In the genomic region with DNA sequence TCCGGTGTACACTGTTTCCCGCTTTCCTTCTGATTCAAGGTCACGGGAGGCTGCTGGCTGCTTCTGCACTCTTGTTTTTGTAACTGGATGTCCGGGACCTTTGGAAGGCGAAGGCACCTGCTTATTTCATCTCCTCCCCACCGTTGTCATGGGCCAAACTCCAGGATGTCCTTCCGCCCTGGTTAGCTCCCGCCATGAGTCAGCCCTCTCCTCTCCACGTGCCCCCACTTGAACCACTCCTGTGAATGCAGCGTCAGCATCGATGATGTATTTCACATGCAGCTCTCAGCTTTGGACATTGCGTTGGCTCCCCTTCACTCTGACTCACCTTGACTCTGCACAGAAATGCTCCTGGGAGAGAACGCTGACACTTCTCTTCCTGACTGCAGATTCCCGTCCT, we compare ENCODE assay signal across 1 cellular context.
TF ChIP-seq lines count a peak whose summit lies in the region.

No MANE protein-coding gene starts in this region.

TF ChIP-seq in HepG2, 621 proteins besides CTCF, POLR2A, EP300 and RAD21 (continued from another document and continues in another):
- TF ChIP-seq ZNF879 (CRISPR knock-in tag; IDR thresholded peaks at IDR 0.05), result peak; percentile 56; the same call in 1 of the 2 replicates
- TF ChIP-seq GABPB1 (CRISPR knock-in tag; IDR thresholded peaks at IDR 0.05), result peak; percentile 70
- peak; percentile 77 for TF ChIP-seq DMAP1 (CRISPR knock-in tag; IDR thresholded peaks at IDR 0.05)
- TF ChIP-seq, protein P1, sequence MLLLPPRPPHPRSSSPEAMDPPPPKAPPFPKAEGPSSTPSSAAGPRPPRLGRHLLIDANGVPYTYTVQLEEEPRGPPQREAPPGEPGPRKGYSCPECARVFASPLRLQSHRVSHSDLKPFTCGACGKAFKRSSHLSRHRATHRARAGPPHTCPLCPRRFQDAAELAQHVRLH (CRISPR knock-in tag; IDR thresholded peaks at IDR 0.05; ENCODE audit: borderline replicate concordance, low read depth), result 0 out of 2 replicates have a peak, but pooled peaks have one; percentile 30
- peak; percentile 39 for TF ChIP-seq YY1 (IDR thresholded peaks at IDR 0.05; ENCODE audit: insufficient read depth, insufficient replicate concordance, low read depth, low read length)
- no peak for TF ChIP-seq ZC3H4 (CRISPR knock-in tag; IDR thresholded peaks at IDR 0.05; ENCODE audit: borderline replicate concordance)
- TF ChIP-seq JUNB (CRISPR knock-in tag; IDR thresholded peaks at IDR 0.05; ENCODE audit: borderline replicate concordance), result peak; percentile 69
- TF ChIP-seq, protein P2, sequence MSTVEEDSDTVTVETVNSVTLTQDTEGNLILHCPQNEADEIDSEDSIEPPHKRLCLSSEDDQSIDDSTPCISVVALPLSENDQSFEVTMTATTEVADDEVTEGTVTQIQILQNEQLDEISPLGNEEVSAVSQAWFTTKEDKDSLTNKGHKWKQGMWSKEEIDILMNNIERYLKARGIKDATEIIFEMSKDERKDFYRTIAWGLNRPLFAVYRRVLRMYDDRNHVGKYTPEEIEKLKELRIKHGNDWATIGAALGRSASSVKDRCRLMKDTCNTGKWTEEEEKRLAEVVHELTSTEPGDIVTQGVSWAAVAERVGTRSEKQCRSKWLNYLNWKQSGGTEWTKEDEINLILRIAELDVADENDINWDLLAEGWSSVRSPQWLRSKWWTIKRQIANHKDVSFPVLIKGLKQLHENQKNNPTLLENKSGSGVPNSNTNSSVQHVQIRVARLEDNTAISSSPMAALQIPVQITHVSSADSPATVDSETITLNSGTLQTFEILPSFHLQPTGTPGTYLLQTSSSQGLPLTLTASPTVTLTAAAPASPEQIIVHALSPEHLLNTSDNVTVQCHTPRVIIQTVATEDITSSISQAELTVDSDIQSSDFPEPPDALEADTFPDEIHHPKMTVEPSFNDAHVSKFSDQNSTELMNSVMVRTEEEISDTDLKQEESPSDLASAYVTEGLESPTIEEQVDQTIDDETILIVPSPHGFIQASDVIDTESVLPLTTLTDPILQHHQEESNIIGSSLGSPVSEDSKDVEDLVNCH (CRISPR knock-in tag; IDR thresholded peaks at IDR 0.05), result no peak
- peak; percentile 67; the same call in 1 of the 2 replicates for TF ChIP-seq RFX5 (IDR thresholded peaks at IDR 0.05; ENCODE audit: low read depth, low read length)
- no peak for TF ChIP-seq IKZF1 (IDR thresholded peaks at IDR 0.05)
- TF ChIP-seq, protein P3, sequence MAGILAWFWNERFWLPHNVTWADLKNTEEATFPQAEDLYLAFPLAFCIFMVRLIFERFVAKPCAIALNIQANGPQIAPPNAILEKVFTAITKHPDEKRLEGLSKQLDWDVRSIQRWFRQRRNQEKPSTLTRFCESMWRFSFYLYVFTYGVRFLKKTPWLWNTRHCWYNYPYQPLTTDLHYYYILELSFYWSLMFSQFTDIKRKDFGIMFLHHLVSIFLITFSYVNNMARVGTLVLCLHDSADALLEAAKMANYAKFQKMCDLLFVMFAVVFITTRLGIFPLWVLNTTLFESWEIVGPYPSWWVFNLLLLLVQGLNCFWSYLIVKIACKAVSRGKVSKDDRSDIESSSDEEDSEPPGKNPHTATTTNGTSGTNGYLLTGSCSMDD (CRISPR knock-in tag; IDR thresholded peaks at IDR 0.05), result no peak
- TF ChIP-seq, protein P4, sequence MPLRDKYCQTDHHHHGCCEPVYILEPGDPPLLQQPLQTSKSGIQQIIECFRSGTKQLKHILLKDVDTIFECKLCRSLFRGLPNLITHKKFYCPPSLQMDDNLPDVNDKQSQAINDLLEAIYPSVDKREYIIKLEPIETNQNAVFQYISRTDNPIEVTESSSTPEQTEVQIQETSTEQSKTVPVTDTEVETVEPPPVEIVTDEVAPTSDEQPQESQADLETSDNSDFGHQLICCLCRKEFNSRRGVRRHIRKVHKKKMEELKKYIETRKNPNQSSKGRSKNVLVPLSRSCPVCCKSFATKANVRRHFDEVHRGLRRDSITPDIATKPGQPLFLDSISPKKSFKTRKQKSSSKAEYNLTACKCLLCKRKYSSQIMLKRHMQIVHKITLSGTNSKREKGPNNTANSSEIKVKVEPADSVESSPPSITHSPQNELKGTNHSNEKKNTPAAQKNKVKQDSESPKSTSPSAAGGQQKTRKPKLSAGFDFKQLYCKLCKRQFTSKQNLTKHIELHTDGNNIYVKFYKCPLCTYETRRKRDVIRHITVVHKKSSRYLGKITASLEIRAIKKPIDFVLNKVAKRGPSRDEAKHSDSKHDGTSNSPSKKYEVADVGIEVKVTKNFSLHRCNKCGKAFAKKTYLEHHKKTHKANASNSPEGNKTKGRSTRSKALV (CRISPR knock-in tag; IDR thresholded peaks at IDR 0.05), result 0 out of 2 replicates have a peak, but pooled peaks have one; percentile 35
- no peak for TF ChIP-seq KLF15 (CRISPR knock-in tag; IDR thresholded peaks at IDR 0.05; ENCODE audit: borderline replicate concordance)
- TF ChIP-seq SRSF9 (IDR thresholded peaks at IDR 0.05; ENCODE audit: borderline replicate concordance, insufficient read depth, low read depth, low read length, poor library complexity, severe bottlenecking), result no peak
- no peak for TF ChIP-seq ZNF891 (CRISPR knock-in tag; IDR thresholded peaks at IDR 0.05)
- no peak for TF ChIP-seq ZNF556 (CRISPR knock-in tag; IDR thresholded peaks at IDR 0.05; ENCODE audit: borderline replicate concordance)
- peak; percentile 81 for TF ChIP-seq THAP11 (CRISPR knock-in tag; IDR thresholded peaks at IDR 0.05)
- TF ChIP-seq KAT8 (CRISPR knock-in tag; IDR thresholded peaks at IDR 0.05), result 0 out of 2 replicates have a peak, but pooled peaks have one; percentile 54
- TF ChIP-seq RELA (CRISPR knock-in tag; IDR thresholded peaks at IDR 0.05), result no peak
- peak; percentile 84 for TF ChIP-seq JUND (CRISPR knock-in tag; IDR thresholded peaks at IDR 0.05)
- peak; percentile 94; the same call in 2 of the 3 replicates for TF ChIP-seq MXI1 (IDR thresholded peaks at IDR 0.05; ENCODE audit: borderline replicate concordance, low read depth, low read length)
- peak; percentile 71; the same call in 1 of the 2 replicates for TF ChIP-seq YEATS2 (CRISPR knock-in tag; IDR thresholded peaks at IDR 0.05; ENCODE audit: borderline replicate concordance)
- TF ChIP-seq BORCS8-MEF2B (CRISPR knock-in tag; IDR thresholded peaks at IDR 0.05), result 0 out of 2 replicates have a peak, but pooled peaks have one; percentile 46
- peak; percentile 52; the same call in 1 of the 2 replicates for TF ChIP-seq MIXL1 (CRISPR knock-in tag; IDR thresholded peaks at IDR 0.05)
- TF ChIP-seq IRF2 (CRISPR knock-in tag; IDR thresholded peaks at IDR 0.05), result peak; percentile 35; the same call in 1 of the 2 replicates
- TF ChIP-seq CCAR2 (optimal IDR thresholded peaks at IDR 0.05; ENCODE audit: low read depth, low read length), result no peak
- TF ChIP-seq MAFF (IDR thresholded peaks at IDR 0.05; ENCODE audit: low read depth, low read length), result peak; percentile 98
- TF ChIP-seq TP53 (CRISPR knock-in tag; conservative IDR thresholded peaks at IDR 0.05), result no peak
- peak; percentile 83; the same call in 1 of the 2 replicates for TF ChIP-seq ERF (CRISPR knock-in tag; IDR thresholded peaks at IDR 0.05)
- TF ChIP-seq HNF4G (IDR thresholded peaks at IDR 0.05; ENCODE audit: borderline replicate concordance, low read depth, low read length), result 0 out of 2 replicates have a peak, but pooled peaks have one; percentile 7
- no peak for TF ChIP-seq HNF4G (CRISPR knock-in tag; IDR thresholded peaks at IDR 0.05; ENCODE audit: borderline replicate concordance, low read depth)
- TF ChIP-seq RCOR2 (CRISPR knock-in tag; IDR thresholded peaks at IDR 0.05), result peak; percentile 62; the same call in 1 of the 2 replicates
- peak; percentile 27; the same call in 1 of the 2 replicates for TF ChIP-seq SMC3 (IDR thresholded peaks at IDR 0.05; ENCODE audit: low read length)
- no peak for TF ChIP-seq TBL1XR1 (IDR thresholded peaks at IDR 0.05; ENCODE audit: borderline replicate concordance, low read length, partially characterized antibody)
- TF ChIP-seq, protein P5, sequence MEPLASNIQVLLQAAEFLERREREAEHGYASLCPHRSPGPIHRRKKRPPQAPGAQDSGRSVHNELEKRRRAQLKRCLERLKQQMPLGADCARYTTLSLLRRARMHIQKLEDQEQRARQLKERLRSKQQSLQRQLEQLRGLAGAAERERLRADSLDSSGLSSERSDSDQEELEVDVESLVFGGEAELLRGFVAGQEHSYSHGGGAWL (CRISPR knock-in tag; IDR thresholded peaks at IDR 0.05), result peak; percentile 48; the same call in 1 of the 2 replicates
- TF ChIP-seq ZNF850 (CRISPR knock-in tag; conservative IDR thresholded peaks at IDR 0.05), result no peak
- TF ChIP-seq, protein P6, sequence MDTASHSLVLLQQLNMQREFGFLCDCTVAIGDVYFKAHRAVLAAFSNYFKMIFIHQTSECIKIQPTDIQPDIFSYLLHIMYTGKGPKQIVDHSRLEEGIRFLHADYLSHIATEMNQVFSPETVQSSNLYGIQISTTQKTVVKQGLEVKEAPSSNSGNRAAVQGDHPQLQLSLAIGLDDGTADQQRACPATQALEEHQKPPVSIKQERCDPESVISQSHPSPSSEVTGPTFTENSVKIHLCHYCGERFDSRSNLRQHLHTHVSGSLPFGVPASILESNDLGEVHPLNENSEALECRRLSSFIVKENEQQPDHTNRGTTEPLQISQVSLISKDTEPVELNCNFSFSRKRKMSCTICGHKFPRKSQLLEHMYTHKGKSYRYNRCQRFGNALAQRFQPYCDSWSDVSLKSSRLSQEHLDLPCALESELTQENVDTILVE (CRISPR knock-in tag; IDR thresholded peaks at IDR 0.05), result peak; percentile 56; the same call in 1 of the 2 replicates
- no peak for TF ChIP-seq IRX3 (CRISPR knock-in tag; IDR thresholded peaks at IDR 0.05; ENCODE audit: borderline replicate concordance, low read depth)
- peak; percentile 42; the same call in 1 of the 2 replicates for TF ChIP-seq ZNF350 (CRISPR knock-in tag; IDR thresholded peaks at IDR 0.05; ENCODE audit: borderline replicate concordance, low read depth)
- TF ChIP-seq, protein P7, sequence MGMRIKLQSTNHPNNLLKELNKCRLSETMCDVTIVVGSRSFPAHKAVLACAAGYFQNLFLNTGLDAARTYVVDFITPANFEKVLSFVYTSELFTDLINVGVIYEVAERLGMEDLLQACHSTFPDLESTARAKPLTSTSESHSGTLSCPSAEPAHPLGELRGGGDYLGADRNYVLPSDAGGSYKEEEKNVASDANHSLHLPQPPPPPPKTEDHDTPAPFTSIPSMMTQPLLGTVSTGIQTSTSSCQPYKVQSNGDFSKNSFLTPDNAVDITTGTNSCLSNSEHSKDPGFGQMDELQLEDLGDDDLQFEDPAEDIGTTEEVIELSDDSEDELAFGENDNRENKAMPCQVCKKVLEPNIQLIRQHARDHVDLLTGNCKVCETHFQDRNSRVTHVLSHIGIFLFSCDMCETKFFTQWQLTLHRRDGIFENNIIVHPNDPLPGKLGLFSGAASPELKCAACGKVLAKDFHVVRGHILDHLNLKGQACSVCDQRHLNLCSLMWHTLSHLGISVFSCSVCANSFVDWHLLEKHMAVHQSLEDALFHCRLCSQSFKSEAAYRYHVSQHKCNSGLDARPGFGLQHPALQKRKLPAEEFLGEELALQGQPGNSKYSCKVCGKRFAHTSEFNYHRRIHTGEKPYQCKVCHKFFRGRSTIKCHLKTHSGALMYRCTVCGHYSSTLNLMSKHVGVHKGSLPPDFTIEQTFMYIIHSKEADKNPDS (CRISPR knock-in tag; IDR thresholded peaks at IDR 0.05), result no peak
- TF ChIP-seq, protein P8, sequence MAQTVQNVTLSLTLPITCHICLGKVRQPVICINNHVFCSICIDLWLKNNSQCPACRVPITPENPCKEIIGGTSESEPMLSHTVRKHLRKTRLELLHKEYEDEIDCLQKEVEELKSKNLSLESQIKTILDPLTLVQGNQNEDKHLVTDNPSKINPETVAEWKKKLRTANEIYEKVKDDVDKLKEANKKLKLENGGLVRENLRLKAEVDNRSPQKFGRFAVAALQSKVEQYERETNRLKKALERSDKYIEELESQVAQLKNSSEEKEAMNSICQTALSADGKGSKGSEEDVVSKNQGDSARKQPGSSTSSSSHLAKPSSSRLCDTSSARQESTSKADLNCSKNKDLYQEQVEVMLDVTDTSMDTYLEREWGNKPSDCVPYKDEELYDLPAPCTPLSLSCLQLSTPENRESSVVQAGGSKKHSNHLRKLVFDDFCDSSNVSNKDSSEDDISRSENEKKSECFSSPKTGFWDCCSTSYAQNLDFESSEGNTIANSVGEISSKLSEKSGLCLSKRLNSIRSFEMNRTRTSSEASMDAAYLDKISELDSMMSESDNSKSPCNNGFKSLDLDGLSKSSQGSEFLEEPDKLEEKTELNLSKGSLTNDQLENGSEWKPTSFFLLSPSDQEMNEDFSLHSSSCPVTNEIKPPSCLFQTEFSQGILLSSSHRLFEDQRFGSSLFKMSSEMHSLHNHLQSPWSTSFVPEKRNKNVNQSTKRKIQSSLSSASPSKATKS (CRISPR knock-in tag; IDR thresholded peaks at IDR 0.05), result no peak
- TF ChIP-seq ZNF3 (CRISPR knock-in tag; IDR thresholded peaks at IDR 0.05), result no peak
- no peak for TF ChIP-seq SMARCC2 (IDR thresholded peaks at IDR 0.05)
- TF ChIP-seq, protein P9, sequence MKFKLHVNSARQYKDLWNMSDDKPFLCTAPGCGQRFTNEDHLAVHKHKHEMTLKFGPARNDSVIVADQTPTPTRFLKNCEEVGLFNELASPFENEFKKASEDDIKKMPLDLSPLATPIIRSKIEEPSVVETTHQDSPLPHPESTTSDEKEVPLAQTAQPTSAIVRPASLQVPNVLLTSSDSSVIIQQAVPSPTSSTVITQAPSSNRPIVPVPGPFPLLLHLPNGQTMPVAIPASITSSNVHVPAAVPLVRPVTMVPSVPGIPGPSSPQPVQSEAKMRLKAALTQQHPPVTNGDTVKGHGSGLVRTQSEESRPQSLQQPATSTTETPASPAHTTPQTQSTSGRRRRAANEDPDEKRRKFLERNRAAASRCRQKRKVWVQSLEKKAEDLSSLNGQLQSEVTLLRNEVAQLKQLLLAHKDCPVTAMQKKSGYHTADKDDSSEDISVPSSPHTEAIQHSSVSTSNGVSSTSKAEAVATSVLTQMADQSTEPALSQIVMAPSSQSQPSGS (CRISPR knock-in tag; IDR thresholded peaks at IDR 0.05), result 0 out of 2 replicates have a peak, but pooled peaks have one; percentile 32
- no peak for TF ChIP-seq ZNF605 (CRISPR knock-in tag; IDR thresholded peaks at IDR 0.05)
- TF ChIP-seq PRPF4 (IDR thresholded peaks at IDR 0.05; ENCODE audit: low read depth, low read length, poor library complexity, severe bottlenecking), result no peak
- TF ChIP-seq MTF2 (CRISPR knock-in tag; IDR thresholded peaks at IDR 0.05; ENCODE audit: borderline replicate concordance), result no peak
- TF ChIP-seq HDAC6 (IDR thresholded peaks at IDR 0.05; ENCODE audit: low read depth, low read length), result no peak
- TF ChIP-seq POLR2AphosphoS5 (IDR thresholded peaks at IDR 0.05; ENCODE audit: low read depth, low read length), result no peak
- TF ChIP-seq CREB1 (IDR thresholded peaks at IDR 0.05), result peak; percentile 77
- peak; percentile 47; the same call in 1 of the 2 replicates for TF ChIP-seq CREB1 (CRISPR knock-in tag; IDR thresholded peaks at IDR 0.05)
- TF ChIP-seq ZNF460 (CRISPR knock-in tag; IDR thresholded peaks at IDR 0.05; ENCODE audit: borderline replicate concordance), result no peak
- TF ChIP-seq KDM5A (IDR thresholded peaks at IDR 0.05; ENCODE audit: borderline replicate concordance, low read length), result no peak
- TF ChIP-seq JARID2 (CRISPR knock-in tag; IDR thresholded peaks at IDR 0.05; ENCODE audit: insufficient replicate concordance), result no peak
